21 cellular contexts compared by ENCODE assay signal in the genomic region with DNA sequence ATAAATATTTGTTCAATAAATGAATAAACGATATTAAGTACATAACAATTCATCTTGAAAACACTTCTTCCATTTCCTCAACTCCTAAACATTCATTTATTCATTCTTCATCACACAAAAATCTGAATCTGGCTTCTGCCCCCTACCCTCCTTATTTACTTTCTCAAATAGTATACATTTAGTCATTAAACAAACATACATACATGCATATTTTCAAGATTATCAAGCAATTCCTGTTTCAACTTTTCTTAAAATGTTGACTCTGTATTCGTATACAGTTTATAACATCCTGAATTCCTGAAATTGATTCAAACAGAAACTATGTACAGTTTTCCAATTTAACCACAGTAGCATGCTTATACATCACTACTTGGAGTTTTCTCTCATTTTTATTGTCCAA.
DNase-seq lines count a peak whose midpoint lies in the region; ATAC-seq, FAIRE-seq and TF ChIP-seq lines count a peak whose summit lies in the region.
"Had no signal": no experiment of that assay in that cellular context is flagged by ENCODE, and none has a peak within 500 bp of the region (broad histone marks: within the 10 kb centered on the region; RNA-seq: fewer than 3 reads in every experiment).

No MANE protein-coding gene starts in this region.

- H3K36me3 ChIP-seq in adipocyte (ENCODE audit: control insufficient read depth, insufficient read depth, low read length, severe bottlenecking) (no peaks in the 10 kb centered on the region), Caco-2 (ENCODE audit: control insufficient read depth, insufficient read depth, low read length) (no peaks in the 10 kb centered on the region), heart right ventricle (no peaks in the 10 kb centered on the region)
- H3K36me3 ChIP-seq: colonic mucosa, upper lobe of left lung had no signal

- TF ChIP-seq RAD21 in A549 (conservative IDR thresholded peaks at IDR 0.05 in 1 of 2, IDR thresholded peaks at IDR 0.05 in 1 of 2), result peak; percentile 38 to 58; a peak in 4 of 5 replicates

- H3K9ac ChIP-seq in adipocyte (ENCODE audit: low read length), result no peak overlapping the region

- WGBS in A549 (ENCODE audit: missing lambda C conversion rate), result 0% methylated on average over 2 of the region's 2 CpGs
- 60% methylated on average over 2 of the region's 2 CpGs for WGBS in heart right ventricle, 2 donors

- POLR2A ChIA-PET in A549 (lab: Yijun Ruan, JAX), result no interaction called here
- POLR2A ChIA-PET in Caco-2 (lab: Charles Lee), result no interaction called here

- TF ChIP-seq POLR2A in A549 (IDR thresholded peaks at IDR 0.05; ENCODE audit: low read length), result no peak

- H3K9me3 ChIP-seq in A549 (no peaks in the 10 kb centered on the region), adipocyte (ENCODE audit: control insufficient read depth, low read length) (no peaks in the 10 kb centered on the region), Caco-2 (no peaks in the 10 kb centered on the region), heart right ventricle (no peaks in the 10 kb centered on the region)
- H3K9me3 ChIP-seq: colonic mucosa, SJCRH30, upper lobe of left lung had no signal

- H3K4me1 ChIP-seq in A549 (peaks cover 42% of the 10 kb centered on the region), adipocyte (ENCODE audit: control insufficient read depth, insufficient read depth, low read length) (peaks cover 9% of the 10 kb centered on the region), Caco-2 (peaks cover 5% of the 10 kb centered on the region), heart right ventricle (peaks cover 0 to 13% (median 0%) of the 10 kb centered on the region in 9 donors)
- H3K4me1 ChIP-seq: colonic mucosa, SJCRH30, upper lobe of left lung had no signal

- H3K4me1 Mint-ChIP-seq in Caco-2 (ENCODE audit: low read depth, unreplicated experiment), result peaks cover 10% of the 10 kb centered on the region
- no peaks in the 10 kb centered on the region for H3K4me1 Mint-ChIP-seq in activated T-cell treated with anti-CD3 and anti-CD28 coated beads, Interleukin-2, amount 50 U/mL, for 72 hours (ENCODE audit: low read depth)
- H3K4me1 Mint-ChIP-seq: activated CD8-positive, alpha-beta memory T cell treated with anti-CD3 and anti-CD28 coated beads, Interleukin-2, amount 10 ng/mL, durations not matched to agents 7 days and 5 days; CD8-positive, alpha-beta memory T cell; memory B cell; natural killer cell had no signal

- H3K9me3 Mint-ChIP-seq in Caco-2 (ENCODE audit: unreplicated experiment), result no peaks in the 10 kb centered on the region
- no peaks in the 10 kb centered on the region for H3K9me3 Mint-ChIP-seq in activated T-cell treated with anti-CD3 and anti-CD28 coated beads, Interleukin-2, amount 50 U/mL, for 72 hours
- H3K9me3 Mint-ChIP-seq: memory B cell, natural killer cell had no signal

- H3K4me2 ChIP-seq in A549, result peak overlapping the region; percentile 64

- BruUV-seq in Caco-2 (replicated peaks; lab: Mats Ljungman, UMichigan), result no TSS peak

- peak in 1 of 2 experiments; percentile 72; a peak in 3 of 5 replicates for TF ChIP-seq EP300 in A549 (IDR thresholded peaks at IDR 0.05)

- intact Hi-C loops in Caco-2 (cut with micrococcal nuclease; ENCODE audit: unreplicated experiment) (no loop called here), heart right ventricle (cut with DNase I) (no loop called here)

- H3K27ac ChIP-seq in A549 (peak overlapping the region in 1 of 2 experiments; percentile 65; a peak in 3 of 6 replicates), heart right ventricle (no peak overlapping the region)
- H3K27ac ChIP-seq: colonic mucosa, SJCRH30, upper lobe of left lung had no signal

- H3K36me3 Mint-ChIP-seq in Caco-2 (ENCODE audit: insufficient read depth, unreplicated experiment), result no peaks in the 10 kb centered on the region
- H3K36me3 Mint-ChIP-seq in activated T-cell treated with anti-CD3 and anti-CD28 coated beads, Interleukin-2, amount 50 U/mL, for 72 hours (ENCODE audit: insufficient read depth in 2 of 2), result no peaks in the 10 kb centered on the region
- H3K36me3 Mint-ChIP-seq: activated CD8-positive, alpha-beta memory T cell treated with anti-CD3 and anti-CD28 coated beads, Interleukin-2, amount 10 ng/mL, durations not matched to agents 7 days and 5 days; CD8-positive, alpha-beta memory T cell; memory B cell; natural killer cell had no signal

- peak; percentile 50 to 80 for DNase-seq in A549 (ENCODE audit: low read depth in 1 of 2, low spot score in 1 of 2)
- peak; percentile 62 for DNase-seq in HS-27A (ENCODE audit: low read depth)
- peak; percentile 70 for DNase-seq in adipocyte (ENCODE audit: low read depth)
- peak; percentile 32 for DNase-seq in fibroblast of pulmonary artery (ENCODE audit: low read depth)
- no peak for DNase-seq in Caco-2
- DNase-seq in activated T-cell treated with anti-CD3 and anti-CD28 coated beads, Interleukin-2, amount 50 U/mL, for 72 hours, result no peak
- no peak for DNase-seq in activated gamma-delta T cell treated with Interleukin-2 at 50 U/mL for 16 hours
- DNase-seq in heart right ventricle, result no peak
- DNase-seq: activated CD8-positive, alpha-beta memory T cell treated with anti-CD3 and anti-CD28 coated beads, Interleukin-2, amount 10 ng/mL, durations not matched to agents 7 days and 5 days; CD8-positive, alpha-beta memory T cell; colonic mucosa; natural killer cell; NCI-H2081 treated with DMSO at 0.1 percent for 48 hours; NCI-H524; SJCRH30; stimulated activated naive CD8-positive, alpha-beta T cell treated with anti-CD3 and anti-CD28 coated beads, Interleukin-15, Interleukin-2, amounts not matched to agents 100 U/mL and 50 U/mL, for 24 hours; T1000; upper lobe of left lung had no signal

- ATAC-seq in A549 (peak in 1 of 2 experiments; percentile 89; a peak in 3 of 6 replicates), heart right ventricle (no peak)
- ATAC-seq in activated T-cell treated with anti-CD3 and anti-CD28 coated beads, Interleukin-2, amount 50 U/mL, for 72 hours (replicated peaks in 1 of 2), result no peak
- ATAC-seq: activated CD8-positive, alpha-beta memory T cell treated with anti-CD3 and anti-CD28 coated beads, Interleukin-2, amount 10 ng/mL, durations not matched to agents 7 days and 5 days; natural killer cell; stimulated activated naive CD8-positive, alpha-beta T cell treated with anti-CD3 and anti-CD28 coated beads, Interleukin-15, Interleukin-2, amounts not matched to agents 100 U/mL and 50 U/mL, for 24 hours had no signal

- H3K27me3 ChIP-seq in adipocyte (replicated peaks; ENCODE audit: control insufficient read depth, insufficient read depth, low read length) (no peaks in the 10 kb centered on the region), Caco-2 (replicated peaks; ENCODE audit: control insufficient read depth, insufficient read depth, low read length) (no peaks in the 10 kb centered on the region), heart right ventricle (no peaks in the 10 kb centered on the region)
- H3K27me3 ChIP-seq: colonic mucosa, SJCRH30, upper lobe of left lung had no signal

- TF ChIP-seq CTCF in A549 (IDR thresholded peaks at IDR 0.05) (no peak), fibroblast of pulmonary artery (IDR thresholded peaks at IDR 0.05; ENCODE audit: low read length, missing control alignments) (no peak), Caco-2 (IDR thresholded peaks at IDR 0.05; ENCODE audit: insufficient read depth in 1 of 2, low read depth in 1 of 2, low read length in 1 of 2, severe bottlenecking in 1 of 2, unreplicated experiment in 1 of 2) (no peak), heart right ventricle (IDR thresholded peaks at IDR 0.05) (no peak)

- CTCF ChIA-PET in A549 (lab: Yijun Ruan, JAX), result no interaction called here
- CTCF ChIA-PET in Caco-2 (lab: Charles Lee), result no interaction called here

- H3K27me3 Mint-ChIP-seq in Caco-2 (ENCODE audit: insufficient read depth, unreplicated experiment), result no peaks in the 10 kb centered on the region
- no peaks in the 10 kb centered on the region for H3K27me3 Mint-ChIP-seq in activated T-cell treated with anti-CD3 and anti-CD28 coated beads, Interleukin-2, amount 50 U/mL, for 72 hours (ENCODE audit: low read depth)
- H3K27me3 Mint-ChIP-seq: activated CD8-positive, alpha-beta memory T cell treated with anti-CD3 and anti-CD28 coated beads, Interleukin-2, amount 10 ng/mL, durations not matched to agents 7 days and 5 days; CD8-positive, alpha-beta memory T cell; memory B cell had no signal

- H3K4me3 Mint-ChIP-seq in Caco-2 (ENCODE audit: unreplicated experiment), result no peak overlapping the region
- H3K4me3 Mint-ChIP-seq in activated T-cell treated with anti-CD3 and anti-CD28 coated beads, Interleukin-2, amount 50 U/mL, for 72 hours, result no peak overlapping the region
- H3K4me3 Mint-ChIP-seq: activated CD8-positive, alpha-beta memory T cell treated with anti-CD3 and anti-CD28 coated beads, Interleukin-2, amount 10 ng/mL, durations not matched to agents 7 days and 5 days; CD8-positive, alpha-beta memory T cell; memory B cell; natural killer cell had no signal

- no peak overlapping the region for H3K27ac Mint-ChIP-seq in Caco-2 (ENCODE audit: unreplicated experiment)
- H3K27ac Mint-ChIP-seq in activated T-cell treated with anti-CD3 and anti-CD28 coated beads, Interleukin-2, amount 50 U/mL, for 72 hours, result no peak overlapping the region
- H3K27ac Mint-ChIP-seq: activated CD8-positive, alpha-beta memory T cell treated with anti-CD3 and anti-CD28 coated beads, Interleukin-2, amount 10 ng/mL, durations not matched to agents 7 days and 5 days; CD8-positive, alpha-beta memory T cell; memory B cell; natural killer cell had no signal

- FAIRE-seq in A549 (lab: Jason Lieb, UNC), result peak; percentile 85
- FAIRE-seq: GM19239, keratinocyte had no signal

- H3K4me3 ChIP-seq in A549, result no peak overlapping the region; the same call in 2 of the 3 replicates
- no peak overlapping the region for H3K4me3 ChIP-seq in adipocyte (ENCODE audit: low read length)
- H3K4me3 ChIP-seq in fibroblast of pulmonary artery (replicated peaks; ENCODE audit: low read depth, low read length), result no peak overlapping the region
- H3K4me3 ChIP-seq in Caco-2 (ENCODE audit: low read depth, low read length), result no peak overlapping the region
- no peak overlapping the region for H3K4me3 ChIP-seq in heart right ventricle
- H3K4me3 ChIP-seq: colonic mucosa, SJCRH30, upper lobe of left lung had no signal

TF ChIP-seq in A549, 52 proteins besides CTCF, POLR2A, EP300 and RAD21 (continues in another document):
- no peak for TF ChIP-seq KDM1A (IDR thresholded peaks at IDR 0.05; ENCODE audit: low read depth)
- TF ChIP-seq TP53 (CRISPR knock-in tag; IDR thresholded peaks at IDR 0.05), result no peak
- TF ChIP-seq ZFP36 (IDR thresholded peaks at IDR 0.05; ENCODE audit: borderline replicate concordance, partially characterized antibody), result peak; percentile 66

Comparison
In these comparisons a context has a peak if more than half of its experiments do, and no peak if none do; other contexts are left out.
1. DNase-seq: peak in A549 (2 of 2), HS-27A (single experiment), adipocyte (single experiment) and fibroblast of pulmonary artery (single experiment); none in Caco-2 (0 of 2), activated T-cell treated with anti-CD3 and anti-CD28 coated beads, Interleukin-2, amount 50 U/mL, for 72 hours (0 of 2), activated gamma-delta T cell treated with Interleukin-2 at 50 U/mL for 16 hours (single experiment) and heart right ventricle (0 of 2).